ENCODE assay signal across 8 cellular contexts in the genomic region with DNA sequence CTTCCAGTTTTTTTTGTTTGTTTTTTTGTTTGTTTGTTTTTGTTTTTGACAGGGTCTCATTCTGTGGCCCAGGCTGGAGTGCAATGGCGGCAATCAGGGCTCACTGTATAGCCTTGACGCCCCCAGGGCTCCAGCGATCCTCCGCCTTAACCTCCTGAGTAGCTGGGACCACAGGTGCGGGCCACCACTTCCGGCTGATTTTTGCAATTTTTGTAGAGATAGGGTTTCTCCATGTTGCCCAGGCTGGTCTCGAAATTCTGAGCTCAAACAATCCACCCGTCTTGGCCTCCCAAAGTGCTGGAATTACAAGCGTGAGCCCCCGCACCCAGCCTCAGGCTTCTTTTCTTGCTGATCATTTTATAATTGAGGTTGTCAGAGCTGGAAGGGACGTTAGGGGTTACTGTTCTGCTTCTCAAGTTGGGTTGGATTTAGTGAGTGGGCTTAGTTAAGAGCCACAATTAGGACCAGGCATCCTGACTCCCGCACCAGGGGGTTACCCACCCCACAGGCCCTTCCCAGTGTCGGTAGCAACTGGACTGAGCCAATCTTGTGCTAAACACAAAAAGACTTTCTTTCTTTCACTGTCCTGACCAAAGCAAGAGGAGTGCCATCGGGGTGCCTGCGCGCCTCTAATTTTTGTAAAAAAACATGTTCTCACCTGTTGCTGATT. TPM values are rescaled to one million over a fixed set of nuclear protein-coding genes. Genes with fewer than 3 reads are reported as not detected.
DNase-seq lines count a peak whose midpoint lies in the region; ATAC-seq and TF ChIP-seq lines count a peak whose summit lies in the region.

No MANE protein-coding gene starts in this region.

- peaks cover 76 to 93% (median 85%) of the 10 kb centered on the region in 11 experiments for H3K27me3 ChIP-seq in BLaER1 treated with 17β-estradiol and CSF1 and Interleukin-3, amounts not matched to agents 10 nM and 100 nM
- H3K27me3 ChIP-seq in GM23338 (ENCODE audit: insufficient read depth) (peaks cover 84% of the 10 kb centered on the region), suprapubic skin (peaks cover 89% of the 10 kb centered on the region)

- H3K4me1 Mint-ChIP-seq in GM23338 = peaks cover 27% of the 10 kb centered on the region

- no peak overlapping the region for H3K27ac ChIP-seq in BLaER1 treated with 17β-estradiol and CSF1 and Interleukin-3, amounts not matched to agents 10 nM and 100 nM
- H3K27ac ChIP-seq in GM23338 (ENCODE audit: low read depth) (no peak overlapping the region), SK-N-MC (peak overlapping the region; percentile 53), suprapubic skin (no peak overlapping the region)

- H3F3A ChIP-seq in GM23338 (replicated peaks; ENCODE audit: low read depth) = 0 out of 2 replicates have a peak, but pooled peaks cover 4% of the 10 kb centered on the region

- H3K9me3 Mint-ChIP-seq in GM23338 = peaks cover 3% of the 10 kb centered on the region; the same call in 2 of the 3 replicates

- WGBS in suprapubic skin = 11% methylated on average over 15 of the region's 16 CpGs

- H3K9me2 ChIP-seq in GM23338 (ENCODE audit: insufficient read depth) = no peaks in the 10 kb centered on the region

- TF ChIP-seq POLR2A in suprapubic skin (IDR thresholded peaks at IDR 0.05) = no peak

- H3K4me3 ChIP-seq in BLaER1 treated with 17β-estradiol and CSF1 and Interleukin-3, amounts not matched to agents 10 nM and 100 nM = peak overlapping the region in 4 of 10 experiments; percentile 20 to 35 (median 26); a peak in 4 of 20 replicates
- H3K4me3 ChIP-seq in GM23338 (peak overlapping the region; percentile 83), SK-N-MC (peak overlapping the region; percentile 84), foreskin fibroblast (ENCODE audit: low read depth in 1 of 2, low read length in 2 of 2) (peak overlapping the region; percentile 37 to 48), suprapubic skin (peak overlapping the region; percentile 40)

- peak overlapping the region; percentile 98 for H2AFZ ChIP-seq in GM23338

- no peak overlapping the region for H3K27ac Mint-ChIP-seq in GM23338

- H3K9ac ChIP-seq in BLaER1 treated with 17β-estradiol and CSF1 and Interleukin-3, amounts not matched to agents 10 nM and 100 nM = no peak overlapping the region
- H3K9ac ChIP-seq in SK-N-MC (ENCODE audit: insufficient read length) = peak overlapping the region; percentile 80

- peaks cover 57% of the 10 kb centered on the region for H3K27me3 Mint-ChIP-seq in GM23338 (ENCODE audit: insufficient read depth, low read depth, poor library complexity)

- H3K79me2 ChIP-seq in GM23338 (replicated peaks; ENCODE audit: insufficient read depth) = no peaks in the 10 kb centered on the region

- peaks cover 0 to 15% (median 3%) of the 10 kb centered on the region in 10 experiments; a peak in 5 of 20 replicates for H3K4me1 ChIP-seq in BLaER1 treated with 17β-estradiol and CSF1 and Interleukin-3, amounts not matched to agents 10 nM and 100 nM
- peaks cover 29% of the 10 kb centered on the region for H3K4me1 ChIP-seq in GM23338 (ENCODE audit: insufficient read depth)
- peaks cover 29% of the 10 kb centered on the region for H3K4me1 ChIP-seq in suprapubic skin

- DNase-seq in GM23338 (ENCODE audit: low spot score) = peak; percentile 50
- DNase-seq in SK-N-MC (ENCODE audit: low read depth, low spot score) = no peak
- DNase-seq in foreskin fibroblast = no peak
- no peak for DNase-seq in suprapubic skin (ENCODE audit: low spot score in 2 of 2)
- no peak for DNase-seq in GOT3 (lab: John Stamatoyannopoulos, UW)
- DNase-seq in effector CD4-positive, alpha-beta T cell = no peak

- H4K20me1 ChIP-seq in BLaER1 treated with 17β-estradiol and CSF1 and Interleukin-3, amounts not matched to agents 10 nM and 100 nM = no peaks in the 10 kb centered on the region
- H4K20me1 ChIP-seq in GM23338 (replicated peaks; ENCODE audit: insufficient read depth) = no peaks in the 10 kb centered on the region; the same call in 1 of the 2 replicates

- peaks cover 15 to 49% (median 34%) of the 10 kb centered on the region in 11 experiments for H3K9me3 ChIP-seq in BLaER1 treated with 17β-estradiol and CSF1 and Interleukin-3, amounts not matched to agents 10 nM and 100 nM (replicated peaks in 1 of 11)
- H3K9me3 ChIP-seq in SK-N-MC (ENCODE audit: low read depth, low read length) (no peaks in the 10 kb centered on the region), suprapubic skin (no peaks in the 10 kb centered on the region)

- peak overlapping the region; percentile 88 for H3K4me3 Mint-ChIP-seq in GM23338

- no peak for TF ChIP-seq CTCF in GM23338 (conservative IDR thresholded peaks at IDR 0.05; ENCODE audit: low read depth in 2 of 2)
- TF ChIP-seq CTCF in foreskin fibroblast (IDR thresholded peaks at IDR 0.05; ENCODE audit: low read depth, low read length) = no peak
- no peak for TF ChIP-seq CTCF in suprapubic skin (IDR thresholded peaks at IDR 0.05)

- ATAC-seq in GM23338 (peak; percentile 37), GM21526 (IDR thresholded peaks at IDR 0.05; ENCODE audit: low FRiP score, unreplicated experiment) (no peak)

- no peaks in the 10 kb centered on the region; a peak in 1 of 22 replicates for H3K36me3 ChIP-seq in BLaER1 treated with 17β-estradiol and CSF1 and Interleukin-3, amounts not matched to agents 10 nM and 100 nM
- no peaks in the 10 kb centered on the region for H3K36me3 ChIP-seq in GM23338 (ENCODE audit: insufficient read depth)
- no peaks in the 10 kb centered on the region for H3K36me3 ChIP-seq in SK-N-MC (ENCODE audit: insufficient read depth, low read length)
- no peaks in the 10 kb centered on the region for H3K36me3 ChIP-seq in suprapubic skin

- TF ChIP-seq EP300 in suprapubic skin (IDR thresholded peaks at IDR 0.05) = no peak

- H3K36me3 Mint-ChIP-seq in GM23338 (ENCODE audit: low read depth) = no peaks in the 10 kb centered on the region

- H3K4me2 ChIP-seq in BLaER1 treated with 17β-estradiol and CSF1 and Interleukin-3, amounts not matched to agents 10 nM and 100 nM = peak overlapping the region in 7 of 11 experiments; percentile 25 to 75 (median 46); a peak in 10 of 22 replicates
- H3K4me2 ChIP-seq in GM23338 = peak overlapping the region; percentile 93

TF ChIP-seq in GM23338, 12 proteins besides CTCF, POLR2A, EP300 and RAD21:
- peak; percentile 13 for TF ChIP-seq EZH2 (IDR thresholded peaks at IDR 0.05; ENCODE audit: low read depth, unreplicated experiment)
- no peak for TF ChIP-seq EZH2phosphoT487 (IDR thresholded peaks at IDR 0.05; ENCODE audit: unreplicated experiment)

RNA-seq across cellular contexts. Expression of gene ZSCAN9, which starts 13.1 kb away (rescaled TPM):
- 10.9 and 11.9 TPM in 2 replicates for total RNA-seq in GM23338 (2014; rRNA removed; shearing (Covaris generic))
- 10.0 and 10.9 TPM in 2 replicates for polyA plus RNA-seq in GM23338 (2016; fragmentation: Nextera tagmentation; extraction: Ambion mirVana)
- 10 to 100 TPM in 1 of 4 donors, 1 to 10 TPM in 3; 3.6 to 12.5 (median 7.6) TPM for total RNA-seq in suprapubic skin

RNA-seq across cellular contexts. Expression of gene ZKSCAN4, which starts 40.1 kb away (rescaled TPM):
- 5.7 and 5.9 TPM in 2 replicates for total RNA-seq in GM23338 (2014; rRNA removed; shearing (Covaris generic))
- polyA plus RNA-seq in GM23338 (2016; fragmentation: Nextera tagmentation; extraction: Ambion mirVana) = 2.8 and 3.1 TPM in 2 replicates
- total RNA-seq in suprapubic skin = 1 to 10 TPM; 1.2 to 5.0 (median 3.0) TPM

RNA-seq across cellular contexts. Expression of gene NKAPL, which starts 47.1 kb away (rescaled TPM):
- total RNA-seq in GM23338 (2014; rRNA removed; shearing (Covaris generic)) = 0.16 and 1.6 TPM in 2 replicates
- polyA plus RNA-seq in GM23338 (2016; fragmentation: Nextera tagmentation; extraction: Ambion mirVana) = 2.9 and 3.2 TPM in 2 replicates
- under 1 TPM in 2 of 4 donors, not detected in 2; 0.47 to 0.78 TPM for total RNA-seq in suprapubic skin

RNA-seq across cellular contexts. Expression of gene ZSCAN26, which starts 55.0 kb away (rescaled TPM):
- total RNA-seq in GM23338 (2014; rRNA removed; shearing (Covaris generic)) = 10.2 and 13.0 TPM in 2 replicates
- polyA plus RNA-seq in GM23338 (2016; fragmentation: Nextera tagmentation; extraction: Ambion mirVana) = 3.5 and 6.5 TPM in 2 replicates
- 10 to 100 TPM in 2 of 4 donors, 1 to 10 TPM in 2; 4.9 to 23.3 (median 11.4) TPM for total RNA-seq in suprapubic skin
